In genomic region chr15:27835233-27835939, GRCh38 we compare ENCODE assay signal across 24 cellular contexts.
"Had no signal": no experiment of that assay in that cellular context is flagged by ENCODE, and none has a peak within 500 bp of the region (broad histone marks: within the 10 kb centered on the region; RNA-seq: fewer than 3 reads in every experiment).

No MANE protein-coding gene starts in this region.

- H3K4me3 Mint-ChIP-seq: dendritic cell treated with granulocyte-macrophage colony-stimulating factor and Interleukin-4, amounts not matched to agents 40 ng/mL and 50 ng/mL, for 4 days; effector memory CD8-positive, alpha-beta T cell; endodermal cell had no signal

- H3K27me3 Mint-ChIP-seq: dendritic cell treated with granulocyte-macrophage colony-stimulating factor and Interleukin-4, amounts not matched to agents 40 ng/mL and 50 ng/mL, for 4 days; effector memory CD8-positive, alpha-beta T cell had no signal

- H3K36me3 ChIP-seq: colonic mucosa, esophagus squamous epithelium, gastrocnemius medialis, gastroesophageal sphincter, heart left ventricle, heart right ventricle had no signal

- H3K27ac ChIP-seq: colonic mucosa, coronary artery, dorsolateral prefrontal cortex, epithelial cell of prostate, esophagus squamous epithelium, foreskin keratinocyte, gastrocnemius medialis, gastroesophageal sphincter, heart left ventricle, heart right ventricle had no signal

- H3K4me3 ChIP-seq: colonic mucosa, coronary artery, dorsolateral prefrontal cortex, esophagus squamous epithelium, gastrocnemius medialis, gastroesophageal sphincter, heart left ventricle, heart right ventricle had no signal

- H3K9me3 Mint-ChIP-seq: endodermal cell had no signal

- H3K9me3 ChIP-seq: colonic mucosa, esophagus squamous epithelium, gastrocnemius medialis, gastroesophageal sphincter, heart left ventricle, heart right ventricle had no signal

- DNase-seq: colonic mucosa; cortex of kidney; dermis blood vessel endothelial cell; dorsolateral prefrontal cortex; effector CD4-positive, alpha-beta T cell; effector CD8-positive, alpha-beta T cell; effector memory CD4-positive, alpha-beta T cell; effector memory CD8-positive, alpha-beta T cell; endodermal cell; erythroblast; esophagus squamous epithelium; foreskin fibroblast; foreskin keratinocyte; foreskin melanocyte; gastrocnemius medialis; glutamatergic neuron; head of caudate nucleus; heart left ventricle; heart right ventricle had no signal

- ATAC-seq: effector memory CD8-positive, alpha-beta T cell; esophagus mucosa; foreskin keratinocyte; gastrocnemius medialis; gastroesophageal sphincter; heart left ventricle; heart right ventricle had no signal

- H3K27ac Mint-ChIP-seq: dendritic cell treated with granulocyte-macrophage colony-stimulating factor and Interleukin-4, amounts not matched to agents 40 ng/mL and 50 ng/mL, for 4 days; effector memory CD8-positive, alpha-beta T cell; endodermal cell had no signal

- H3K4me1 ChIP-seq: colonic mucosa, esophagus squamous epithelium, foreskin keratinocyte, gastrocnemius medialis, gastroesophageal sphincter, heart left ventricle, heart right ventricle had no signal

- H3K27me3 ChIP-seq: colonic mucosa, esophagus squamous epithelium, foreskin keratinocyte, gastrocnemius medialis, gastroesophageal sphincter had no signal
